Comparison of ENCODE assay signal across 8 cellular contexts in the genomic region with DNA sequence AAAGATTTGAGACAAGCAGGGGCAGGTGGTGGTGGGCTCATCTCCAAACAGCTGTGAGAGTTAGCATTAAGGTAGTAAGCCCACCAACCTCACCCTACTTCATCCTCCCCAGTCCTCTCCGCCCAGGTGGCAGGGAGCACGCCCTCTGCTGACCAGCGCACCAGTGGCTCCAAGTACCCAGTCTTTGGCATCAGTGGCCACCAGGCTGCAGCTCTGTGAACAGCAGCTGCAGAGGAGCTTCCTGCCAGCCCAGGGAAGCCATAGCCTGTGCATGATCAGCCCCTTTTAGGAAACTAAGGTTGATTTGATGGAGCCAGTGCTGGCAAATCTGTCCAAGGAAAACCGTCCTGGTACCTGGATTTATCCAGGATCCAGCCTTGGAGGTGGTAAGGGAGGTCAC. TPM values are rescaled to one million over a fixed set of nuclear protein-coding genes. Genes with fewer than 3 reads are reported as not detected.
DNase-seq lines count a peak whose midpoint lies in the region; ATAC-seq and TF ChIP-seq lines count a peak whose summit lies in the region.

No MANE protein-coding gene starts in this region.

- ATAC-seq in GM18511 (IDR thresholded peaks at IDR 0.05; ENCODE audit: unreplicated experiment) (peak; percentile 82), Right ventricle myocardium superior (ENCODE audit: poor library complexity) (peak; percentile 81)

- POLR2A ChIA-PET in AG04449 (lab: Yijun Ruan, JAX), result interaction anchor here (1.0 kb wide), 1 partner anchor 22 kb away, joined by 4 read pairs; the partner anchor contains the start of gene CAVIN3

- TF ChIP-seq CTCF in AG04449 (IDR thresholded peaks at IDR 0.05; ENCODE audit: insufficient read depth, low read length, missing control alignments), result peak; percentile 81

- CTCF ChIA-PET in AG04449 (lab: Yijun Ruan, JAX), result interaction anchor here (0.8 to 12.2 kb wide), 15 partner anchors 9 to 81 kb away, joined by 3 to 134 read pairs (median 4); partner anchors contain the start of gene CAVIN3

- intact Hi-C loops in Right ventricle myocardium superior (cut with DNase I), result no loop called here

- no peak overlapping the region for H3K4me3 ChIP-seq in AG04449 (ENCODE audit: low read depth, low read length)

- DNase-seq in AG04449 (ENCODE audit: low read depth, low spot score), result no peak
- DNase-seq in HPDE6-E6E7 (ENCODE audit: extremely low spot score), result peak; percentile 59
- peak; percentile 62 for DNase-seq in SW480 (ENCODE audit: low spot score)
- peak; percentile 47 for DNase-seq in Right ventricle myocardium superior
- DNase-seq in stromal cell of bone marrow (ENCODE audit: low read depth), result peak; percentile 12
- no peak for DNase-seq in NCI-H2029 (lab: John Stamatoyannopoulos, UW)
- no peak for DNase-seq in NCI-H2081 (lab: John Stamatoyannopoulos, UW)

RNA-seq across cellular contexts. Expression of gene CAVIN3, which starts 21.7 kb away (rescaled TPM):
- 33.9 TPM for total RNA-seq in Right ventricle myocardium superior

RNA-seq across cellular contexts. Expression of gene CCKBR, which starts 39.0 kb away (rescaled TPM):
- total RNA-seq in Right ventricle myocardium superior, result not detected

RNA-seq across cellular contexts. Expression of gene CNGA4, which starts 59.7 kb away (rescaled TPM):
- not detected for total RNA-seq in Right ventricle myocardium superior

Comparison
In these comparisons a context has a peak if more than half of its experiments do, and no peak if none do; other contexts are left out.
1. DNase-seq: peak in HPDE6-E6E7 (single experiment), SW480 (single experiment), Right ventricle myocardium superior (single experiment) and stromal cell of bone marrow (single experiment); none in AG04449 (single experiment), NCI-H2029 (single experiment) and NCI-H2081 (0 of 2).